In the genomic region with DNA sequence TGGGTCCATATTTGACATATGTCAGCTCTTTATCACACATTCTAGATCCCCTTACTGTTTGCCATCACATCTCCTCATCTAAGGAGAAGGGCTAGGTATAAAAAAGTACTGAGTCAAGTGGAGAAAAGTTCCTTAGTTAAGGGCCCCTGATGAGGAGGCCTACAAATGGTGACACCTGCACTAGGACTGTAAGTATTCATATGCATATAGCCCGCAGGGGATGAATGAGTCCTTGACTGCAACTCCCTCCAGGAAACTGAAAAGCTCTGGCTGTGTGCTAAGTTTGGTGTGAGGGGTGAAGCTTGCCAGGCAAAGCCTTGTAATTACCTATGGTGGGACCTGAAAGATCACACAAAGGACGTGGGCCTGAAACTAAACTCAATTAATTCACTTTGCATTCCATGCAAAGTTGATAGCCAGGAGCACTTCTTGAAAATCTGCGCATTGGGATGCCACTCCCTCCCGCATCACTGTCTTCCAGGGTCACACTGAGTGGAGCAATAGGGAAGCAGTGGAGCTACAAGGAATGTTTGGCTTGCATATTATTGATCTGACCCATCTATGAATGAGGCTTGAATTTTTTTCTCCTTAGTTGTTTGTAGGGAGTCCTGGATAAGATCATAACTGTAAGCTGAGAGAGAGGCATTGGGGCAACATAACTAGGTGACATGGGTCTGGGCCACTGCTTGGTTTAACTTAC, we compare ENCODE assay signal across 34 cellular contexts. TPM values are rescaled to one million over a fixed set of nuclear protein-coding genes. Genes with fewer than 3 reads are reported as not detected.
"Had no signal": no experiment of that assay in that cellular context is flagged by ENCODE, and none has a peak within 500 bp of the region (broad histone marks: within the 10 kb centered on the region; RNA-seq: fewer than 3 reads in every experiment).

No MANE protein-coding gene starts in this region.

- H3K27me3 ChIP-seq: breast epithelium, esophagus muscularis mucosa, heart left ventricle, neural progenitor cell, sigmoid colon, upper lobe of right lung had no signal

- H3K4me1 Mint-ChIP-seq: activated CD4-positive, alpha-beta memory T cell treated with anti-CD3 and anti-CD28 coated beads, Interleukin-2, amount 10 ng/mL, durations not matched to agents 7 days and 5 days; activated CD4-positive, alpha-beta T cell treated with anti-CD3 and anti-CD28 coated beads, Interleukin-2, amount 10 ng/mL, durations not matched to agents 7 days and 5 days; natural killer cell; stimulated activated memory B cell treated with anti-CD40 and anti-IgM and Interleukin-4, amounts not matched to agents 10 μg/mL and 1 μg/mL and 100 μg/mL, for 72 hours; stimulated activated naive CD8-positive, alpha-beta T cell treated with anti-CD3 and anti-CD28 coated beads, Interleukin-15, amount 100 ng/mL, for 72 hours had no signal

- H3K27ac ChIP-seq: breast epithelium, esophagus muscularis mucosa, foreskin keratinocyte, heart left ventricle, lower lobe of right lung, neural progenitor cell, parathyroid adenoma, psoas muscle, sigmoid colon, upper lobe of right lung had no signal

- H3K79me2 ChIP-seq: parathyroid adenoma had no signal

- ATAC-seq: activated naive CD4-positive, alpha-beta T cell treated with anti-CD3 and anti-CD28 coated beads, Interleukin-2, amount 50 U/mL, for 72 hours; activated T-cell treated with anti-CD3 and anti-CD28 coated beads, Interleukin-2, amount 50 U/mL, for 72 hours; foreskin keratinocyte; heart left ventricle; left lobe of liver; lower lobe of right lung; natural killer cell; psoas muscle; stimulated activated memory B cell treated with anti-CD40 and anti-IgM and Interleukin-4, amounts not matched to agents 10 μg/mL and 1 μg/mL and 100 μg/mL, for 72 hours; stimulated activated naive CD8-positive, alpha-beta T cell treated with anti-CD3 and anti-CD28 coated beads, Interleukin-15, amount 100 ng/mL, for 72 hours; upper lobe of right lung had no signal

- H3K27me3 Mint-ChIP-seq: stimulated activated memory B cell treated with anti-CD40 and anti-IgM and Interleukin-4, amounts not matched to agents 10 μg/mL and 1 μg/mL and 100 μg/mL, for 72 hours had no signal

- H3K4me2 ChIP-seq: neural progenitor cell, smooth muscle cell had no signal

- H3K9ac ChIP-seq: neural progenitor cell, parathyroid adenoma had no signal

- DNase-seq: activated CD4-positive, alpha-beta memory T cell treated with anti-CD3 and anti-CD28 coated beads, Interleukin-2, amount 10 ng/mL, durations not matched to agents 7 days and 5 days; activated CD4-positive, alpha-beta T cell treated with anti-CD3 and anti-CD28 coated beads for 1 hour; activated CD4-positive, alpha-beta T cell treated with anti-CD3 and anti-CD28 coated beads, Interleukin-2, amount 10 ng/mL, durations not matched to agents 7 days and 5 days; activated naive CD4-positive, alpha-beta T cell; activated T-cell treated with anti-CD3 and anti-CD28 coated beads, Interleukin-2, amount 50 U/mL, for 72 hours; central memory CD4-positive, alpha-beta T cell; foreskin keratinocyte; heart left ventricle; hypothalamus; kidney glomerular epithelial cell; lower lobe of right lung; mesenchymal stem cell; natural killer cell; occipital lobe; psoas muscle; sigmoid colon; stimulated activated CD4-positive, alpha-beta T cell treated with anti-CD3 and anti-CD28 coated beads, Interleukin-1b, Interleukin-23, amount 100 ng/mL, for 48 hours; stimulated activated CD4-positive, alpha-beta T cell treated with anti-CD3 and anti-CD28 coated beads, Interleukin-4, amount 100 ng/mL, for 4 hours; stimulated activated CD8-positive, alpha-beta memory T cell treated with anti-CD3 and anti-CD28 coated beads, Interleukin-4, amount 100 ng/mL, for 48 hours; stimulated activated naive CD8-positive, alpha-beta T cell treated with anti-CD3 and anti-CD28 coated beads, Interleukin-15, amount 100 ng/mL, for 72 hours; substantia nigra; T1000; upper lobe of right lung had no signal

- H3K27ac Mint-ChIP-seq: activated CD4-positive, alpha-beta memory T cell treated with anti-CD3 and anti-CD28 coated beads, Interleukin-2, amount 10 ng/mL, durations not matched to agents 7 days and 5 days; activated CD4-positive, alpha-beta T cell treated with anti-CD3 and anti-CD28 coated beads, Interleukin-2, amount 10 ng/mL, durations not matched to agents 7 days and 5 days; activated naive CD4-positive, alpha-beta T cell treated with anti-CD3 and anti-CD28 coated beads, Interleukin-2, amount 50 U/mL, for 72 hours; activated T-cell treated with anti-CD3 and anti-CD28 coated beads, Interleukin-2, amount 50 U/mL, for 72 hours; dendritic cell treated with granulocyte-macrophage colony-stimulating factor and Interleukin-4, amounts not matched to agents 40 ng/mL and 50 ng/mL, for 4 days; natural killer cell; neural progenitor cell; stimulated activated memory B cell treated with anti-CD40 and anti-IgM and Interleukin-4, amounts not matched to agents 10 μg/mL and 1 μg/mL and 100 μg/mL, for 72 hours; T-helper 1 cell treated with Interleukin-12 subunit alpha and Interleukin-12 subunit beta and Interleukin-4 antibody, amounts not matched to agents 30 μg/mL and 1 μg/mL, for 36 hours had no signal

- H3K36me3 ChIP-seq: breast epithelium, esophagus muscularis mucosa, heart left ventricle, lower lobe of right lung, neural progenitor cell, sigmoid colon, upper lobe of right lung had no signal

- H3K9me3 Mint-ChIP-seq: activated CD4-positive, alpha-beta memory T cell treated with anti-CD3 and anti-CD28 coated beads, Interleukin-2, amount 10 ng/mL, durations not matched to agents 7 days and 5 days; activated CD4-positive, alpha-beta T cell treated with anti-CD3 and anti-CD28 coated beads, Interleukin-2, amount 10 ng/mL, durations not matched to agents 7 days and 5 days; activated naive CD4-positive, alpha-beta T cell treated with anti-CD3 and anti-CD28 coated beads, Interleukin-2, amount 50 U/mL, for 72 hours; activated T-cell treated with anti-CD3 and anti-CD28 coated beads, Interleukin-2, amount 50 U/mL, for 72 hours; dendritic cell treated with granulocyte-macrophage colony-stimulating factor and Interleukin-4, amounts not matched to agents 40 ng/mL and 50 ng/mL, for 4 days; stimulated activated memory B cell treated with anti-CD40 and anti-IgM and Interleukin-4, amounts not matched to agents 10 μg/mL and 1 μg/mL and 100 μg/mL, for 72 hours; stimulated activated naive CD8-positive, alpha-beta T cell treated with anti-CD3 and anti-CD28 coated beads, Interleukin-15, amount 100 ng/mL, for 72 hours; T-helper 1 cell treated with Interleukin-12 subunit alpha and Interleukin-12 subunit beta and Interleukin-4 antibody, amounts not matched to agents 30 μg/mL and 1 μg/mL, for 36 hours had no signal

- H3K9me3 ChIP-seq: breast epithelium, esophagus muscularis mucosa, heart left ventricle, lower lobe of right lung, psoas muscle, sigmoid colon, upper lobe of right lung had no signal

- H3K36me3 Mint-ChIP-seq: activated naive CD4-positive, alpha-beta T cell treated with anti-CD3 and anti-CD28 coated beads, Interleukin-2, amount 50 U/mL, for 72 hours; natural killer cell; neural progenitor cell; stimulated activated memory B cell treated with anti-CD40 and anti-IgM and Interleukin-4, amounts not matched to agents 10 μg/mL and 1 μg/mL and 100 μg/mL, for 72 hours had no signal

- H3K4me3 ChIP-seq: breast epithelium, esophagus muscularis mucosa, heart left ventricle, lower lobe of right lung, neural progenitor cell, psoas muscle, sigmoid colon, smooth muscle cell, upper lobe of right lung had no signal

- H3K4me1 ChIP-seq: breast epithelium, foreskin keratinocyte, lower lobe of right lung, parathyroid adenoma, psoas muscle, sigmoid colon, upper lobe of right lung had no signal

- H3K4me3 Mint-ChIP-seq: activated CD4-positive, alpha-beta memory T cell treated with anti-CD3 and anti-CD28 coated beads, Interleukin-2, amount 10 ng/mL, durations not matched to agents 7 days and 5 days; activated CD4-positive, alpha-beta T cell treated with anti-CD3 and anti-CD28 coated beads, Interleukin-2, amount 10 ng/mL, durations not matched to agents 7 days and 5 days; activated T-cell treated with anti-CD3 and anti-CD28 coated beads, Interleukin-2, amount 50 U/mL, for 72 hours; dendritic cell treated with granulocyte-macrophage colony-stimulating factor and Interleukin-4, amounts not matched to agents 40 ng/mL and 50 ng/mL, for 4 days; natural killer cell; neural progenitor cell; stimulated activated memory B cell treated with anti-CD40 and anti-IgM and Interleukin-4, amounts not matched to agents 10 μg/mL and 1 μg/mL and 100 μg/mL, for 72 hours; stimulated activated naive CD8-positive, alpha-beta T cell treated with anti-CD3 and anti-CD28 coated beads, Interleukin-15, amount 100 ng/mL, for 72 hours; T-helper 1 cell treated with Interleukin-12 subunit alpha and Interleukin-12 subunit beta and Interleukin-4 antibody, amounts not matched to agents 30 μg/mL and 1 μg/mL, for 36 hours had no signal

- H2AFZ ChIP-seq: neural progenitor cell, parathyroid adenoma had no signal

RNA-seq across cellular contexts. Expression of a gene that starts 11.9 kb away (rescaled TPM):
- total RNA-seq: activated CD4-positive, alpha-beta memory T cell treated with anti-CD3 and anti-CD28 coated beads, Interleukin-2, amount 10 ng/mL, durations not matched to agents 7 days and 5 days; activated CD4-positive, alpha-beta T cell treated with anti-CD3 and anti-CD28 coated beads, Interleukin-2, amount 10 ng/mL, durations not matched to agents 7 days and 5 days; activated naive CD4-positive, alpha-beta T cell treated with anti-CD3 and anti-CD28 coated beads, Interleukin-2, amount 50 U/mL, for 72 hours; activated T-cell treated with anti-CD3 and anti-CD28 coated beads, Interleukin-2, amount 50 U/mL, for 72 hours; foreskin keratinocyte; heart left ventricle; left lobe of liver; lower lobe of right lung; mononuclear cell; natural killer cell; psoas muscle; smooth muscle cell; upper lobe of right lung had no signal
- polyA plus RNA-seq: heart left ventricle, psoas muscle, smooth muscle cell had no signal
